ENCODE assay signal across 1 cellular context in the genomic region with DNA sequence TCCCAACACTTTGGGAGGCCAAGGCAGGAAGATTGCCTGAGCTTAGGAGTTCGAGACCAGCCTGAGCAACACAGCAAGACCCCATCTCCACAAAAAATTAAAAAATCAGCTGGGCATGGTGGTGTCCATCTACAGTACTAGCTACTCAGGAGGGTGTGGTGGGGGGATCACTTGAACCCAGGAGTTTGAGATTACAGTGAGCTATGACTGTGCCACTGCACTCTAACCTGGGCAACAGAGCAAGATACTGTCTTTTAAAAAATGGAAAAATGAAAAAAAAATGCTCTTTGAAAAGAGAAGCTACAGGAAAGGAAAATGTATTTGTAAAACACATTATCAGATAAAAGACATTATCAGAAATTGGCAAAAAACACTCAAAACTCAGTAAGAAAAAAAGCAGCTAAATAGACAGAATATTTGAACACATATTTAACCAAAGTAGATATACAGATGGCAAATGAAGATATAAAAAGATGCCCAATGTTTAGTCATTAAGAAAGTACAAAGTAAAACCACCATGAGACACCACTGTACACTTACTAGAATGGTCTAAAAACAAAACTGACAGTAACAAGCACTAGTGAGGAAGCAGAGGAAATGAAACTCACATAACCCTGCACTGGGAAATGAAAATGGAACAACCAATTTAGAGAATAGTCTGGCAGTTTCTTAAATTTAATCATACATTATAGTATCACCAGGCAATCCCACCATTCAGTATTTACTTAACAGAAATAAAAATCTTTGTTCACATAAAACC.
A peak's percentile ranks its signal among the peaks of the same experiment; 100 is the strongest.
TF ChIP-seq lines count a peak whose summit lies in the region.

No MANE protein-coding gene starts in this region.

TF ChIP-seq in GM12878, 131 proteins besides CTCF, POLR2A, EP300 and RAD21 (continued from another document and continues in another):
- TF ChIP-seq, protein P1, sequence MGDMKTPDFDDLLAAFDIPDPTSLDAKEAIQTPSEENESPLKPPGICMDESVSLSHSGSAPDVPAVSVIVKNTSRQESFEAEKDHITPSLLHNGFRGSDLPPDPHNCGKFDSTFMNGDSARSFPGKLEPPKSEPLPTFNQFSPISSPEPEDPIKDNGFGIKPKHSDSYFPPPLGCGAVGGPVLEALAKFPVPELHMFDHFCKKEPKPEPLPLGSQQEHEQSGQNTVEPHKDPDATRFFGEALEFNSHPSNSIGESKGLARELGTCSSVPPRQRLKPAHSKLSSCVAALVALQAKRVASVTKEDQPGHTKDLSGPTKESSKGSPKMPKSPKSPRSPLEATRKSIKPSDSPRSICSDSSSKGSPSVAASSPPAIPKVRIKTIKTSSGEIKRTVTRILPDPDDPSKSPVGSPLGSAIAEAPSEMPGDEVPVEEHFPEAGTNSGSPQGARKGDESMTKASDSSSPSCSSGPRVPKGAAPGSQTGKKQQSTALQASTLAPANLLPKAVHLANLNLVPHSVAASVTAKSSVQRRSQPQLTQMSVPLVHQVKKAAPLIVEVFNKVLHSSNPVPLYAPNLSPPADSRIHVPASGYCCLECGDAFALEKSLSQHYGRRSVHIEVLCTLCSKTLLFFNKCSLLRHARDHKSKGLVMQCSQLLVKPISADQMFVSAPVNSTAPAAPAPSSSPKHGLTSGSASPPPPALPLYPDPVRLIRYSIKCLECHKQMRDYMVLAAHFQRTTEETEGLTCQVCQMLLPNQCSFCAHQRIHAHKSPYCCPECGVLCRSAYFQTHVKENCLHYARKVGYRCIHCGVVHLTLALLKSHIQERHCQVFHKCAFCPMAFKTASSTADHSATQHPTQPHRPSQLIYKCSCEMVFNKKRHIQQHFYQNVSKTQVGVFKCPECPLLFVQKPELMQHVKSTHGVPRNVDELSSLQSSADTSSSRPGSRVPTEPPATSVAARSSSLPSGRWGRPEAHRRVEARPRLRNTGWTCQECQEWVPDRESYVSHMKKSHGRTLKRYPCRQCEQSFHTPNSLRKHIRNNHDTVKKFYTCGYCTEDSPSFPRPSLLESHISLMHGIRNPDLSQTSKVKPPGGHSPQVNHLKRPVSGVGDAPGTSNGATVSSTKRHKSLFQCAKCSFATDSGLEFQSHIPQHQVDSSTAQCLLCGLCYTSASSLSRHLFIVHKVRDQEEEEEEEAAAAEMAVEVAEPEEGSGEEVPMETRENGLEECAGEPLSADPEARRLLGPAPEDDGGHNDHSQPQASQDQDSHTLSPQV (IDR thresholded peaks at IDR 0.05) = no peak
- no peak for TF ChIP-seq ASH2L (IDR thresholded peaks at IDR 0.05; ENCODE audit: borderline replicate concordance, low read depth)
- TF ChIP-seq EED (IDR thresholded peaks at IDR 0.05; ENCODE audit: low read depth) = no peak
- no peak for TF ChIP-seq CBX5 (IDR thresholded peaks at IDR 0.05; ENCODE audit: low read depth)
- TF ChIP-seq, protein P2, sequence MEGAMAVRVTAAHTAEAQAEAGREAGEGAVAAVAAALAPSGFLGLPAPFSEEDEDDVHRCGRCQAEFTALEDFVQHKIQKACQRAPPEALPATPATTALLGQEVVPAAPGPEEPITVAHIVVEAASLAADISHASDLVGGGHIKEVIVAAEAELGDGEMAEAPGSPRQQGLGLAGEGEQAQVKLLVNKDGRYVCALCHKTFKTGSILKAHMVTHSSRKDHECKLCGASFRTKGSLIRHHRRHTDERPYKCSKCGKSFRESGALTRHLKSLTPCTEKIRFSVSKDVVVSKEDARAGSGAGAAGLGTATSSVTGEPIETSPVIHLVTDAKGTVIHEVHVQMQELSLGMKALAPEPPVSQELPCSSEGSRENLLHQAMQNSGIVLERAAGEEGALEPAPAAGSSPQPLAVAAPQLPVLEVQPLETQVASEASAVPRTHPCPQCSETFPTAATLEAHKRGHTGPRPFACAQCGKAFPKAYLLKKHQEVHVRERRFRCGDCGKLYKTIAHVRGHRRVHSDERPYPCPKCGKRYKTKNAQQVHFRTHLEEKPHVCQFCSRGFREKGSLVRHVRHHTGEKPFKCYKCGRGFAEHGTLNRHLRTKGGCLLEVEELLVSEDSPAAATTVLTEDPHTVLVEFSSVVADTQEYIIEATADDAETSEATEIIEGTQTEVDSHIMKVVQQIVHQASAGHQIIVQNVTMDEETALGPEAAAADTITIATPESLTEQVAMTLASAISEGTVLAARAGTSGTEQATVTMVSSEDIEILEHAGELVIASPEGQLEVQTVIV (IDR thresholded peaks at IDR 0.05; ENCODE audit: borderline replicate concordance, partially characterized antibody) = no peak
- peak; percentile 96 for TF ChIP-seq RUNX3 (IDR thresholded peaks at IDR 0.05; ENCODE audit: low read length)
- TF ChIP-seq TCF7 (IDR thresholded peaks at IDR 0.05; ENCODE audit: borderline replicate concordance) = no peak
- TF ChIP-seq YY1 (IDR thresholded peaks at IDR 0.05; ENCODE audit: low read depth, low read length) = no peak
- no peak for TF ChIP-seq KLF5 (IDR thresholded peaks at IDR 0.05; ENCODE audit: partially characterized antibody)
- no peak for TF ChIP-seq ZNF622 (IDR thresholded peaks at IDR 0.05)
- TF ChIP-seq, protein P3, sequence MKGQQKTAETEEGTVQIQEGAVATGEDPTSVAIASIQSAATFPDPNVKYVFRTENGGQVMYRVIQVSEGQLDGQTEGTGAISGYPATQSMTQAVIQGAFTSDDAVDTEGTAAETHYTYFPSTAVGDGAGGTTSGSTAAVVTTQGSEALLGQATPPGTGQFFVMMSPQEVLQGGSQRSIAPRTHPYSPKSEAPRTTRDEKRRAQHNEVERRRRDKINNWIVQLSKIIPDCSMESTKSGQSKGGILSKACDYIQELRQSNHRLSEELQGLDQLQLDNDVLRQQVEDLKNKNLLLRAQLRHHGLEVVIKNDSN (IDR thresholded peaks at IDR 0.05; ENCODE audit: borderline replicate concordance, extremely low read length, insufficient read depth, low read depth, low read length) = no peak
- peak; percentile 91 for TF ChIP-seq ATF7 (IDR thresholded peaks at IDR 0.05; ENCODE audit: low read depth)
- TF ChIP-seq JUNB (IDR thresholded peaks at IDR 0.05) = peak; percentile 96
- peak; percentile 88 to 94 for TF ChIP-seq IKZF2 (IDR thresholded peaks at IDR 0.05)
- TF ChIP-seq TBL1XR1 (IDR thresholded peaks at IDR 0.05; ENCODE audit: low read depth, low read length) = peak; percentile 52; the same call in 1 of the 2 replicates
- TF ChIP-seq MTA3 (IDR thresholded peaks at IDR 0.05; ENCODE audit: borderline replicate concordance, low read length) = peak; percentile 88
- peak in 1 of 2 experiments; percentile 62; a peak in 2 of 4 replicates for TF ChIP-seq BHLHE40 (IDR thresholded peaks at IDR 0.05; ENCODE audit: borderline replicate concordance in 1 of 2, low read depth in 2 of 2, low read length in 1 of 2)
- peak; percentile 76 for TF ChIP-seq PML (IDR thresholded peaks at IDR 0.05; ENCODE audit: low read length)
- TF ChIP-seq CHD1 (IDR thresholded peaks at IDR 0.05; ENCODE audit: low read depth, low read length) = no peak
- TF ChIP-seq EGR1 (IDR thresholded peaks at IDR 0.05; ENCODE audit: borderline replicate concordance in 1 of 2, low read depth in 2 of 2, low read length in 2 of 2) = peak in 1 of 2 experiments; percentile 68; a peak in 1 of 3 replicates
- no peak for TF ChIP-seq NFYA (IDR thresholded peaks at IDR 0.05; ENCODE audit: borderline replicate concordance, low read depth, low read length)
- TF ChIP-seq, protein P4, sequence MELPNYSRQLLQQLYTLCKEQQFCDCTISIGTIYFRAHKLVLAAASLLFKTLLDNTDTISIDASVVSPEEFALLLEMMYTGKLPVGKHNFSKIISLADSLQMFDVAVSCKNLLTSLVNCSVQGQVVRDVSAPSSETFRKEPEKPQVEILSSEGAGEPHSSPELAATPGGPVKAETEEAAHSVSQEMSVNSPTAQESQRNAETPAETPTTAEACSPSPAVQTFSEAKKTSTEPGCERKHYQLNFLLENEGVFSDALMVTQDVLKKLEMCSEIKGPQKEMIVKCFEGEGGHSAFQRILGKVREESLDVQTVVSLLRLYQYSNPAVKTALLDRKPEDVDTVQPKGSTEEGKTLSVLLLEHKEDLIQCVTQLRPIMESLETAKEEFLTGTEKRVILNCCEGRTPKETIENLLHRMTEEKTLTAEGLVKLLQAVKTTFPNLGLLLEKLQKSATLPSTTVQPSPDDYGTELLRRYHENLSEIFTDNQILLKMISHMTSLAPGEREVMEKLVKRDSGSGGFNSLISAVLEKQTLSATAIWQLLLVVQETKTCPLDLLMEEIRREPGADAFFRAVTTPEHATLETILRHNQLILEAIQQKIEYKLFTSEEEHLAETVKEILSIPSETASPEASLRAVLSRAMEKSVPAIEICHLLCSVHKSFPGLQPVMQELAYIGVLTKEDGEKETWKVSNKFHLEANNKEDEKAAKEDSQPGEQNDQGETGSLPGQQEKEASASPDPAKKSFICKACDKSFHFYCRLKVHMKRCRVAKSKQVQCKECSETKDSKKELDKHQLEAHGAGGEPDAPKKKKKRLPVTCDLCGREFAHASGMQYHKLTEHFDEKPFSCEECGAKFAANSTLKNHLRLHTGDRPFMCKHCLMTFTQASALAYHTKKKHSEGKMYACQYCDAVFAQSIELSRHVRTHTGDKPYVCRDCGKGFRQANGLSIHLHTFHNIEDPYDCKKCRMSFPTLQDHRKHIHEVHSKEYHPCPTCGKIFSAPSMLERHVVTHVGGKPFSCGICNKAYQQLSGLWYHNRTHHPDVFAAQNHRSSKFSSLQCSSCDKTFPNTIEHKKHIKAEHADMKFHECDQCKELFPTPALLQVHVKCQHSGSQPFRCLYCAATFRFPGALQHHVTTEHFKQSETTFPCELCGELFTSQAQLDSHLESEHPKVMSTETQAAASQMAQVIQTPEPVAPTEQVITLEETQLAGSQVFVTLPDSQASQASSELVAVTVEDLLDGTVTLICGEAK (IDR thresholded peaks at IDR 0.05; ENCODE audit: borderline replicate concordance) = no peak
- no peak for TF ChIP-seq NFXL1 (IDR thresholded peaks at IDR 0.05; ENCODE audit: borderline replicate concordance)
- TF ChIP-seq SUPT20H (IDR thresholded peaks at IDR 0.05; ENCODE audit: borderline replicate concordance, control insufficient read depth, low read depth, low read length) = no peak
- 0 out of 2 replicates have a peak, but pooled peaks have one; percentile 61 for TF ChIP-seq CREB1 (IDR thresholded peaks at IDR 0.05; ENCODE audit: low read depth)
- no peak for TF ChIP-seq ZNF207 (IDR thresholded peaks at IDR 0.05; ENCODE audit: borderline replicate concordance)
- TF ChIP-seq, protein P5, sequence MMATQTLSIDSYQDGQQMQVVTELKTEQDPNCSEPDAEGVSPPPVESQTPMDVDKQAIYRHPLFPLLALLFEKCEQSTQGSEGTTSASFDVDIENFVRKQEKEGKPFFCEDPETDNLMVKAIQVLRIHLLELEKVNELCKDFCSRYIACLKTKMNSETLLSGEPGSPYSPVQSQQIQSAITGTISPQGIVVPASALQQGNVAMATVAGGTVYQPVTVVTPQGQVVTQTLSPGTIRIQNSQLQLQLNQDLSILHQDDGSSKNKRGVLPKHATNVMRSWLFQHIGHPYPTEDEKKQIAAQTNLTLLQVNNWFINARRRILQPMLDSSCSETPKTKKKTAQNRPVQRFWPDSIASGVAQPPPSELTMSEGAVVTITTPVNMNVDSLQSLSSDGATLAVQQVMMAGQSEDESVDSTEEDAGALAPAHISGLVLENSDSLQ (IDR thresholded peaks at IDR 0.05) = peak; percentile 56; the same call in 1 of the 2 replicates
- TF ChIP-seq, protein P6, sequence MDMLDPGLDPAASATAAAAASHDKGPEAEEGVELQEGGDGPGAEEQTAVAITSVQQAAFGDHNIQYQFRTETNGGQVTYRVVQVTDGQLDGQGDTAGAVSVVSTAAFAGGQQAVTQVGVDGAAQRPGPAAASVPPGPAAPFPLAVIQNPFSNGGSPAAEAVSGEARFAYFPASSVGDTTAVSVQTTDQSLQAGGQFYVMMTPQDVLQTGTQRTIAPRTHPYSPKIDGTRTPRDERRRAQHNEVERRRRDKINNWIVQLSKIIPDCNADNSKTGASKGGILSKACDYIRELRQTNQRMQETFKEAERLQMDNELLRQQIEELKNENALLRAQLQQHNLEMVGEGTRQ (IDR thresholded peaks at IDR 0.05; ENCODE audit: borderline replicate concordance, low read depth, low read length) = no peak
- TF ChIP-seq SMARCA5 (IDR thresholded peaks at IDR 0.05) = no peak
- TF ChIP-seq, protein P7, sequence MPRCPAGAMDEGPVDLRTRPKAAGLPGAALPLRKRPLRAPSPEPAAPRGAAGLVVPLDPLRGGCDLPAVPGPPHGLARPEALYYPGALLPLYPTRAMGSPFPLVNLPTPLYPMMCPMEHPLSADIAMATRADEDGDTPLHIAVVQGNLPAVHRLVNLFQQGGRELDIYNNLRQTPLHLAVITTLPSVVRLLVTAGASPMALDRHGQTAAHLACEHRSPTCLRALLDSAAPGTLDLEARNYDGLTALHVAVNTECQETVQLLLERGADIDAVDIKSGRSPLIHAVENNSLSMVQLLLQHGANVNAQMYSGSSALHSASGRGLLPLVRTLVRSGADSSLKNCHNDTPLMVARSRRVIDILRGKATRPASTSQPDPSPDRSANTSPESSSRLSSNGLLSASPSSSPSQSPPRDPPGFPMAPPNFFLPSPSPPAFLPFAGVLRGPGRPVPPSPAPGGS (IDR thresholded peaks at IDR 0.05; ENCODE audit: borderline replicate concordance, insufficient read depth, low read depth, low read length, poor library complexity, severe bottlenecking) = peak; percentile 14
- TF ChIP-seq, protein P8, sequence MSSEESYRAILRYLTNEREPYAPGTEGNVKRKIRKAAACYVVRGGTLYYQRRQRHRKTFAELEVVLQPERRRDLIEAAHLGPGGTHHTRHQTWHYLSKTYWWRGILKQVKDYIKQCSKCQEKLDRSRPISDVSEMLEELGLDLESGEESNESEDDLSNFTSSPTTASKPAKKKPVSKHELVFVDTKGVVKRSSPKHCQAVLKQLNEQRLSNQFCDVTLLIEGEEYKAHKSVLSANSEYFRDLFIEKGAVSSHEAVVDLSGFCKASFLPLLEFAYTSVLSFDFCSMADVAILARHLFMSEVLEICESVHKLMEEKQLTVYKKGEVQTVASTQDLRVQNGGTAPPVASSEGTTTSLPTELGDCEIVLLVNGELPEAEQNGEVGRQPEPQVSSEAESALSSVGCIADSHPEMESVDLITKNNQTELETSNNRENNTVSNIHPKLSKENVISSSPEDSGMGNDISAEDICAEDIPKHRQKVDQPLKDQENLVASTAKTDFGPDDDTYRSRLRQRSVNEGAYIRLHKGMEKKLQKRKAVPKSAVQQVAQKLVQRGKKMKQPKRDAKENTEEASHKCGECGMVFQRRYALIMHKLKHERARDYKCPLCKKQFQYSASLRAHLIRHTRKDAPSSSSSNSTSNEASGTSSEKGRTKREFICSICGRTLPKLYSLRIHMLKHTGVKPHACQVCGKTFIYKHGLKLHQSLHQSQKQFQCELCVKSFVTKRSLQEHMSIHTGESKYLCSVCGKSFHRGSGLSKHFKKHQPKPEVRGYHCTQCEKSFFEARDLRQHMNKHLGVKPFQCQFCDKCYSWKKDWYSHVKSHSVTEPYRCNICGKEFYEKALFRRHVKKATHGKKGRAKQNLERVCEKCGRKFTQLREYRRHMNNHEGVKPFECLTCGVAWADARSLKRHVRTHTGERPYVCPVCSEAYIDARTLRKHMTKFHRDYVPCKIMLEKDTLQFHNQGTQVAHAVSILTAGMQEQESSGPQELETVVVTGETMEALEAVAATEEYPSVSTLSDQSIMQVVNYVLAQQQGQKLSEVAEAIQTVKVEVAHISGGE (CRISPR knock-in tag; IDR thresholded peaks at IDR 0.05) = no peak
- TF ChIP-seq SP1 (IDR thresholded peaks at IDR 0.05; ENCODE audit: low read depth, low read length) = no peak
- no peak for TF ChIP-seq RELA (IDR thresholded peaks at IDR 0.05; ENCODE audit: borderline replicate concordance, partially characterized antibody)
- no peak for TF ChIP-seq RB1 (IDR thresholded peaks at IDR 0.05; ENCODE audit: borderline replicate concordance)
- peak; percentile 73; the same call in 1 of the 2 replicates for TF ChIP-seq BACH1 (IDR thresholded peaks at IDR 0.05; ENCODE audit: borderline replicate concordance)
- no peak for TF ChIP-seq NR2C2 (IDR thresholded peaks at IDR 0.05; ENCODE audit: borderline replicate concordance, control insufficient read depth, insufficient read length, low read depth)
